In the genomic region with DNA sequence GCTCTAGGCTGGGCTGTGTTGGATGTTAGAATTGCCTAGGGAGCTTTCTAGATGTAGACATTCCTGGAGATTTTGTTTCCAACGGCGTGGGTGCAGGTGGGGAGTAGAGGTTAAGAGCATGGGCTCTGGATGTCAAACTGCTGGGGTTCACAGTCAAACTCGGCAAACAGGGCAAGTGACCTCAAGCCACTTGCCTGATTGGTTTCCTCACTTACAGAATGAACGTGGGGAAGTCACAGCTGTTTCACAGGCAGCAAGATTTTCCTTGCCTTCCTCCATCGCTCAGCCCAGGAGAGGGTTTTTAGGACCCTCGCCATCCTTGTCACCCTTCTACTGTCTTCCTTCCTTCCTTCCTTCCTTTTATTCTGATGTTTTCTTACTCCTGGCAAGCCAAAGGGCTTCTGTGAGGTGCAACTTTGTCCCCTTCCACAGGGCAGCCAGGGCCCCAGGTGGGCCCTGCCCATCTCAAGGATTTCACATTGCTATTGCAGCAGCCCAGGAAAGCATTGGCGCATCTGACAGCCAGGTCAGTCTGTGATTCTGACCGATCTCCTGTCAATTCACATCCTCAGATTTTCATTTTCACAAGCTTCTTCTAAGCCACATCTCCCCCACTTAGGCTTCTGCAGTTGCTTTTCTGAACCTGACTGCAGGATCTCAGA, we compare ENCODE assay signal across 15 cellular contexts. TPM values are rescaled to one million over a fixed set of nuclear protein-coding genes. Genes with fewer than 3 reads are reported as not detected.
DNase-seq lines count a peak whose midpoint lies in the region; ATAC-seq and TF ChIP-seq lines count a peak whose summit lies in the region.
"Had no signal": no experiment of that assay in that cellular context is flagged by ENCODE, and none has a peak within 500 bp of the region (broad histone marks: within the 10 kb centered on the region; RNA-seq: fewer than 3 reads in every experiment).

No MANE protein-coding gene starts in this region.

- H3K27ac Mint-ChIP-seq in effector memory CD8-positive, alpha-beta T cell: peak overlapping the region; percentile 88 to 90
- H3K27ac Mint-ChIP-seq in natural killer cell treated with Interleukin-12 subunit alpha and Interleukin-12 subunit beta and Interleukin-15 and Interleukin-18, amount 100 ng/mL, for 72 hours: peak overlapping the region; percentile 4 to 65
- H3K27ac Mint-ChIP-seq: CD8-positive, alpha-beta T cell had no signal

- peak overlapping the region; percentile 82 to 85 for H3K27ac ChIP-seq in tibial artery
- H3K27ac ChIP-seq in body of pancreas: no peak overlapping the region
- H3K27ac ChIP-seq: 22Rv1, suprapubic skin had no signal

- H3K4me3 Mint-ChIP-seq in effector memory CD8-positive, alpha-beta T cell: peak overlapping the region; percentile 60
- peak overlapping the region; percentile 50 for H3K4me3 Mint-ChIP-seq in natural killer cell treated with Interleukin-12 subunit alpha and Interleukin-12 subunit beta and Interleukin-15 and Interleukin-18, amount 100 ng/mL, for 72 hours
- H3K4me3 Mint-ChIP-seq: CD8-positive, alpha-beta T cell had no signal

- no peak for ATAC-seq in effector memory CD8-positive, alpha-beta T cell (replicated peaks)
- ATAC-seq in natural killer cell treated with Interleukin-12 subunit alpha and Interleukin-12 subunit beta and Interleukin-15 and Interleukin-18, amount 100 ng/mL, for 72 hours: no peak
- no peak for ATAC-seq in body of pancreas
- ATAC-seq: CD8-positive, alpha-beta T cell; GM12878 had no signal

- intact Hi-C loops in tibial artery (cut with DNase I; ENCODE audit: low total_unique reads): no loop called here
- intact Hi-C loops in body of pancreas (cut with DNase I): loop anchor here (5.0 kb wide), 1 partner anchor 122 kb away; no protein-coding TSS in a partner anchor

- WGBS in body of pancreas, 2 donors: 39 to 92% methylated on average over 3 to 8 of the region's 8 CpGs

- peak; percentile 7 for DNase-seq in SIG-M5 treated with dmso at 0.1 percent for 504 hours (lab: John Stamatoyannopoulos, UW; ENCODE audit: unreplicated experiment)
- no peak for DNase-seq in SIG-M5 (lab: John Stamatoyannopoulos, UW)
- DNase-seq in effector memory CD8-positive, alpha-beta T cell: no peak
- DNase-seq in natural killer cell treated with Interleukin-12 subunit alpha and Interleukin-12 subunit beta and Interleukin-15 and Interleukin-18, amount 100 ng/mL, for 72 hours (ENCODE audit: low spot score): no peak
- DNase-seq in tibial artery: no peak
- no peak for DNase-seq in GDM1 (lab: John Stamatoyannopoulos, UW)
- DNase-seq in C1 segment of cervical spinal cord (lab: John Stamatoyannopoulos, UW): no peak
- no peak for DNase-seq in body of pancreas
- DNase-seq: activated CD4-positive, CD25-positive, alpha-beta regulatory T cell; NCI-H187 had no signal

- H3K4me3 ChIP-seq in tibial artery (no peak overlapping the region), body of pancreas (no peak overlapping the region)
- H3K4me3 ChIP-seq: GM12878, left lung, suprapubic skin had no signal

- H3K9me3 ChIP-seq in tibial artery: no peaks in the 10 kb centered on the region
- no peaks in the 10 kb centered on the region for H3K9me3 ChIP-seq in body of pancreas
- H3K9me3 ChIP-seq: left lung, suprapubic skin had no signal

- peaks cover 14% of the 10 kb centered on the region for H3K36me3 Mint-ChIP-seq in effector memory CD8-positive, alpha-beta T cell (ENCODE audit: insufficient read depth)
- no peaks in the 10 kb centered on the region for H3K36me3 Mint-ChIP-seq in natural killer cell treated with Interleukin-12 subunit alpha and Interleukin-12 subunit beta and Interleukin-15 and Interleukin-18, amount 100 ng/mL, for 72 hours
- H3K36me3 Mint-ChIP-seq: CD8-positive, alpha-beta T cell had no signal

- TF ChIP-seq CTCF in tibial artery (IDR thresholded peaks at IDR 0.05) (no peak), body of pancreas (IDR thresholded peaks at IDR 0.05) (no peak)

- H3K9me3 Mint-ChIP-seq in effector memory CD8-positive, alpha-beta T cell: no peaks in the 10 kb centered on the region
- H3K9me3 Mint-ChIP-seq in natural killer cell treated with Interleukin-12 subunit alpha and Interleukin-12 subunit beta and Interleukin-15 and Interleukin-18, amount 100 ng/mL, for 72 hours: no peaks in the 10 kb centered on the region
- H3K9me3 Mint-ChIP-seq: CD8-positive, alpha-beta T cell had no signal

- H3K4me1 ChIP-seq in tibial artery (peaks cover 0 to 82% (median 40%) of the 10 kb centered on the region in 4 donors), body of pancreas (no peaks in the 10 kb centered on the region)

- H3K36me3 ChIP-seq in tibial artery (no peaks in the 10 kb centered on the region), body of pancreas (replicated peaks in 1 of 2; ENCODE audit: insufficient read depth in 1 of 2, low read depth in 2 of 2) (no peaks in the 10 kb centered on the region)
- H3K36me3 ChIP-seq: left lung, suprapubic skin had no signal

- no peaks in the 10 kb centered on the region for H3K27me3 Mint-ChIP-seq in effector memory CD8-positive, alpha-beta T cell
- H3K27me3 Mint-ChIP-seq in natural killer cell treated with Interleukin-12 subunit alpha and Interleukin-12 subunit beta and Interleukin-15 and Interleukin-18, amount 100 ng/mL, for 72 hours: peaks cover 0 to 32% of the 10 kb centered on the region in 2 donors

- H3K4me1 Mint-ChIP-seq in effector memory CD8-positive, alpha-beta T cell (ENCODE audit: low read depth in 2 of 2): peaks cover 50 to 53% of the 10 kb centered on the region in 2 donors
- H3K4me1 Mint-ChIP-seq in natural killer cell treated with Interleukin-12 subunit alpha and Interleukin-12 subunit beta and Interleukin-15 and Interleukin-18, amount 100 ng/mL, for 72 hours (ENCODE audit: low read depth in 2 of 2): peaks cover 55 to 62% of the 10 kb centered on the region in 2 donors

- no peak for TF ChIP-seq POLR2A in body of pancreas (IDR thresholded peaks at IDR 0.05)

- H3K27me3 ChIP-seq in tibial artery (no peaks in the 10 kb centered on the region), body of pancreas (no peaks in the 10 kb centered on the region)
- H3K27me3 ChIP-seq: suprapubic skin had no signal

RNA-seq across cellular contexts. Expression of gene RTL5, which starts 7.0 kb away (rescaled TPM):
- total RNA-seq in natural killer cell treated with Interleukin-12 subunit alpha and Interleukin-12 subunit beta and Interleukin-15 and Interleukin-18, amount 100 ng/mL, for 72 hours: under 1 TPM; 0.33 to 0.75 TPM
- total RNA-seq in body of pancreas: 1 to 10 TPM; 1.6 to 2.3 TPM

RNA-seq across cellular contexts. Expression of gene PIN4, which starts 56.9 kb away (rescaled TPM):
- total RNA-seq in natural killer cell treated with Interleukin-12 subunit alpha and Interleukin-12 subunit beta and Interleukin-15 and Interleukin-18, amount 100 ng/mL, for 72 hours: 1 to 10 TPM; 6.8 to 7.2 TPM
- 1 to 10 TPM in 1 of 2 donors, under 1 TPM in 1; 0.99 to 4.4 TPM for total RNA-seq in body of pancreas

Comparison
In these comparisons a context has a peak if more than half of its experiments do, and no peak if none do; other contexts are left out.
1. H3K27ac ChIP-seq: peak in tibial artery (2 of 2); none in body of pancreas (0 of 4).